In genomic region chr1:234725177-234726132, GRCh38 we compare ENCODE assay signal across 8 cellular contexts.
A peak's percentile ranks its signal among the peaks of the same experiment; 100 is the strongest.
DNase-seq lines count a peak whose midpoint lies in the region; ATAC-seq, FAIRE-seq and TF ChIP-seq lines count a peak whose summit lies in the region.

No MANE protein-coding gene starts in this region.

- H3K27ac ChIP-seq in esophagus (ENCODE audit: low read depth in 2 of 2, low read length in 1 of 2), result peak overlapping the region; percentile 99 to 100
- H3K27ac ChIP-seq in pancreas, result peak overlapping the region; percentile 94 to 99 (median 97)

- FAIRE-seq in pancreas (lab: Jason Lieb, UNC), result no peak

- peaks cover 52% of the 10 kb centered on the region for H3K4me1 ChIP-seq in BE2C
- peaks cover 20 to 36% of the 10 kb centered on the region in 2 donors for H3K4me1 ChIP-seq in esophagus (ENCODE audit: control insufficient read depth in 2 of 2, insufficient read depth in 2 of 2, low read length in 1 of 2)
- H3K4me1 ChIP-seq in pancreas, result peaks cover 49 to 63% (median 56%) of the 10 kb centered on the region in 3 donors

- no peak for DNase-seq in BE2C
- DNase-seq in NCI-H1092 (lab: John Stamatoyannopoulos, UW), result peak; percentile 76
- peak; percentile 69 for DNase-seq in activated CD8-positive, alpha-beta memory T cell treated with anti-CD3 and anti-CD28 coated beads, Interleukin-2, amount 50 U/mL, for 48 hours
- peak in 4 of 6 donors; percentile 57 to 73 (median 61) for DNase-seq in pancreas
- no peak for DNase-seq in AG08395 (ENCODE audit: low spot score)
- DNase-seq in NOMO-1 treated with DMSO at 0.1 percent for 48 hours (lab: John Stamatoyannopoulos, UW; ENCODE audit: unreplicated experiment), result no peak

- TF ChIP-seq CTCF in BE2C (IDR thresholded peaks at IDR 0.05; ENCODE audit: low read depth, low read length) (no peak), pancreas (IDR thresholded peaks at IDR 0.05) (no peak)

- no peaks in the 10 kb centered on the region for H3K36me3 ChIP-seq in BE2C
- no peaks in the 10 kb centered on the region for H3K36me3 ChIP-seq in esophagus (ENCODE audit: control insufficient read depth in 2 of 2, insufficient read depth in 2 of 2, low read length in 1 of 2)
- no peaks in the 10 kb centered on the region for H3K36me3 ChIP-seq in pancreas

- peak overlapping the region; percentile 47 for H3K4me3 ChIP-seq in BE2C (ENCODE audit: low read depth, low read length)
- H3K4me3 ChIP-seq in esophagus (ENCODE audit: low read depth in 1 of 2, low read length in 2 of 2), result no peak overlapping the region
- peak overlapping the region in 1 of 4 donors; percentile 27 for H3K4me3 ChIP-seq in pancreas

- WGBS in esophagus, 2 donors, result 43 to 44% methylated on average over 12 of the region's 12 CpGs
- WGBS in pancreas, 2 donors, result 39 to 43% methylated on average over 11 to 12 of the region's 12 CpGs

- no peaks in the 10 kb centered on the region for H3K9me3 ChIP-seq in BE2C
- no peaks in the 10 kb centered on the region for H3K9me3 ChIP-seq in esophagus (ENCODE audit: control insufficient read depth in 2 of 2, insufficient read depth in 1 of 2, low read depth in 1 of 2, low read length in 1 of 2)
- H3K9me3 ChIP-seq in pancreas, result no peaks in the 10 kb centered on the region

- ATAC-seq in pancreas, result peak in 3 of 4 donors; percentile 2 to 9 (median 3)
- ATAC-seq in GM18502 (IDR thresholded peaks at IDR 0.05; ENCODE audit: poor library complexity, unreplicated experiment), result no peak

- intact Hi-C loops in pancreas (cut with DNase I), result loop anchor here in 1 of 3 donors (5.0 kb wide), 1 partner anchor 357 kb away; no protein-coding TSS in a partner anchor

- no peaks in the 10 kb centered on the region for H3K27me3 ChIP-seq in BE2C
- no peaks in the 10 kb centered on the region for H3K27me3 ChIP-seq in esophagus (ENCODE audit: control insufficient read depth in 1 of 2, insufficient read depth in 2 of 2, low read length in 2 of 2)
- H3K27me3 ChIP-seq in pancreas, result no peaks in the 10 kb centered on the region

Comparison
In these comparisons a context has a peak if more than half of its experiments do, and no peak if none do; other contexts are left out.
1. DNase-seq: peak in NCI-H1092 (single experiment), activated CD8-positive, alpha-beta memory T cell treated with anti-CD3 and anti-CD28 coated beads, Interleukin-2, amount 50 U/mL, for 48 hours (single experiment) and pancreas (4 of 6); none in BE2C (single experiment), AG08395 (single experiment) and NOMO-1 treated with DMSO at 0.1 percent for 48 hours (single experiment).